10 cellular contexts compared by ENCODE assay signal in the genomic region with DNA sequence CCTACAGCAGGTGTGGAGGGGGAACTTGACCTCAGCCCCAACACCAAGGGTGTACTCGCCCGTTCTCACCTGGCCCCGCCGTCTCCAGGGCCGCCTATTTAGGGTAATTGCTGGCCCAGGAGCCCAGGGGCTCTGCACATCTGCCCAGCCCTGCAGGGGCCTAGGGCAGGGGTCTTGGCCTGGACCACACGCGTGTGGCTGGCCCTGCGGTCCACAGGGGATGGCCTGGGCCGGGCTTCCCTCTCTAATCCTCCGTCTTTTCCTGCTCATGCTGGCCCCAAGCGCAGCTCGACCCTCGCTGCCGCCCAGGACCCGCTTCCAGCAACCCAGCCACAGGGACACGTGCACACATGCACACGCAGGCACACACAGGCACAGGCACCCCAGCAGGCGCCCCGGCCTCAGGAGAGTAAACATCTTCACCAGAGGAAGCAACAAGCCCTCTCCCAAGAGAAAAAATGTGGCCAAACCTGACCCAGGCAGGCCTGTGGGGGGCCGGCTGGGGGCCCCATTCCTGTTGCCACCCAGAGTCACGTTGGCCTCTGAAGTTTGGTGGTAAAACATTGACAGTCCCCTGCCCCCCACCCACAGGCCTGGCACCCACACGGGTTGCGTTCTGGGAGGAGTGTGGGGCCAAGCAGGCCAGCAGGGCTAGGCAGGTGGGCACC. TPM values are rescaled to one million over a fixed set of nuclear protein-coding genes. Genes with fewer than 3 reads are reported as not detected.
A peak's percentile ranks its signal among the peaks of the same experiment; 100 is the strongest.
DNase-seq lines count a peak whose midpoint lies in the region; ATAC-seq, FAIRE-seq and TF ChIP-seq lines count a peak whose summit lies in the region.
"Had no signal": no experiment of that assay in that cellular context is flagged by ENCODE, and none has a peak within 500 bp of the region (broad histone marks: within the 10 kb centered on the region; RNA-seq: fewer than 3 reads in every experiment).

No MANE protein-coding gene starts in this region.

- peak overlapping the region; percentile 72 for H3K9ac ChIP-seq in HepG2 (ENCODE audit: insufficient read depth, low read depth, low read length)
- H3K9ac ChIP-seq in PC-3 (ENCODE audit: low read length), result no peak overlapping the region

- TF ChIP-seq POLR2A in HepG2 (IDR thresholded peaks at IDR 0.05; ENCODE audit: insufficient read depth in 1 of 2, low read depth in 2 of 2, low read length in 2 of 2), result no peak
- TF ChIP-seq POLR2A in suprapubic skin (IDR thresholded peaks at IDR 0.05), result no peak

- no peaks in the 10 kb centered on the region for H3K27me3 Mint-ChIP-seq in activated T-cell treated with anti-CD3 and anti-CD28 coated beads, Interleukin-2, amount 50 U/mL, for 72 hours (ENCODE audit: low read depth)
- peaks cover 5% of the 10 kb centered on the region for H3K27me3 Mint-ChIP-seq in activated B cell treated with CpG ODN at 0.5 μM for 24 hours

- no peak overlapping the region for H3K27ac Mint-ChIP-seq in activated T-cell treated with anti-CD3 and anti-CD28 coated beads, Interleukin-2, amount 50 U/mL, for 72 hours
- no peak overlapping the region for H3K27ac Mint-ChIP-seq in activated B cell treated with CpG ODN at 0.5 μM for 24 hours
- H3K27ac Mint-ChIP-seq: activated naive CD8-positive, alpha-beta T cell treated with anti-CD3 and anti-CD28 coated beads, Interleukin-2, amount 10 ng/mL, durations not matched to agents 7 days and 5 days had no signal

- no peaks in the 10 kb centered on the region for H3F3A ChIP-seq in PC-3 (ENCODE audit: low read length, unreplicated experiment)

- BruUV-seq in HepG2 (replicated peaks; lab: Mats Ljungman, UMichigan) (no TSS peak), PC-3 (replicated peaks; lab: Mats Ljungman, UMichigan) (no TSS peak)

- H3K36me3 Mint-ChIP-seq in activated T-cell treated with anti-CD3 and anti-CD28 coated beads, Interleukin-2, amount 50 U/mL, for 72 hours (ENCODE audit: insufficient read depth in 2 of 2), result no peaks in the 10 kb centered on the region
- no peaks in the 10 kb centered on the region for H3K36me3 Mint-ChIP-seq in activated B cell treated with CpG ODN at 0.5 μM for 24 hours (ENCODE audit: low read depth)
- H3K36me3 Mint-ChIP-seq: activated naive CD8-positive, alpha-beta T cell treated with anti-CD3 and anti-CD28 coated beads, Interleukin-2, amount 10 ng/mL, durations not matched to agents 7 days and 5 days had no signal

- CTCF ChIA-PET in activated B cell treated with CpG ODN at 0.5 μM for 24 hours (lab: Charles Lee), result interaction anchor here (0.8 to 1.2 kb wide), 4 partner anchors 20 to 121 kb away, joined by 3 to 5 read pairs (median 4); no protein-coding TSS in a partner anchor
- CTCF ChIA-PET in HepG2 (lab: Yijun Ruan, JAX; ENCODE audit: low intra/inter-chr PET ratio, low total read pairs), result interaction anchor here (1.3 to 1.8 kb wide), 2 partner anchors 22 to 41 kb away, joined by 5 read pairs; no protein-coding TSS in a partner anchor
- CTCF ChIA-PET in PC-3 (lab: Charles Lee), result interaction anchor here (0.6 to 1.0 kb wide), 3 partner anchors 23 to 180 kb away, joined by 5 to 9 read pairs (median 6); no protein-coding TSS in a partner anchor

- peaks cover 9% of the 10 kb centered on the region for H3K4me1 Mint-ChIP-seq in activated T-cell treated with anti-CD3 and anti-CD28 coated beads, Interleukin-2, amount 50 U/mL, for 72 hours (ENCODE audit: low read depth)
- peaks cover 17% of the 10 kb centered on the region for H3K4me1 Mint-ChIP-seq in activated B cell treated with CpG ODN at 0.5 μM for 24 hours
- H3K4me1 Mint-ChIP-seq: activated naive CD8-positive, alpha-beta T cell treated with anti-CD3 and anti-CD28 coated beads, Interleukin-2, amount 10 ng/mL, durations not matched to agents 7 days and 5 days had no signal

- no peaks in the 10 kb centered on the region for H4K20me1 ChIP-seq in HepG2 (ENCODE audit: insufficient read depth, low read length)
- H4K20me1 ChIP-seq in PC-3 (ENCODE audit: low read length), result no peaks in the 10 kb centered on the region

- H3K9me3 ChIP-seq in HepG2 (ENCODE audit: low read length) (no peaks in the 10 kb centered on the region), suprapubic skin (no peaks in the 10 kb centered on the region), PC-3 (ENCODE audit: low read length) (no peaks in the 10 kb centered on the region)
- H3K9me3 ChIP-seq: heart left ventricle had no signal

- H3K36me3 ChIP-seq in HepG2 (replicated peaks in 1 of 2; ENCODE audit: control insufficient read depth in 1 of 2, insufficient read depth in 2 of 2, low read length in 2 of 2), result no peaks in the 10 kb centered on the region
- no peaks in the 10 kb centered on the region for H3K36me3 ChIP-seq in suprapubic skin
- H3K36me3 ChIP-seq in PC-3 (ENCODE audit: low read depth, low read length), result no peaks in the 10 kb centered on the region
- H3K36me3 ChIP-seq: heart left ventricle had no signal

- H3K4me3 ChIP-seq in HepG2 (replicated peaks in 1 of 3; ENCODE audit: insufficient read depth in 1 of 3, low read depth in 2 of 3, low read length in 3 of 3), result peak overlapping the region; percentile 51 to 67 (median 59)
- H3K4me3 ChIP-seq in suprapubic skin, result peak overlapping the region; percentile 56
- H3K4me3 ChIP-seq in PC-3 (ENCODE audit: low read length), result no peak overlapping the region

- H3K4me2 ChIP-seq in HepG2 (ENCODE audit: low read depth, low read length) (peak overlapping the region; percentile 94), PC-3 (ENCODE audit: low read length) (no peak overlapping the region)

- DNase-seq in activated T-cell treated with anti-CD3 and anti-CD28 coated beads, Interleukin-2, amount 50 U/mL, for 72 hours, result no peak
- DNase-seq in activated T-cell treated with anti-CD3 and anti-CD28 coated beads, Interleukin-2, amount 50 U/mL, for 1 hour, result no peak
- DNase-seq in activated B cell treated with CpG ODN at 0.5 μM for 24 hours (no peak), HepG2 (ENCODE audit: low spot score) (peak; percentile 35), suprapubic skin (ENCODE audit: low spot score in 2 of 2) (no peak), PC-3 (no peak), GM03348 (ENCODE audit: low spot score) (no peak)
- DNase-seq: activated naive CD8-positive, alpha-beta T cell treated with anti-CD3 and anti-CD28 coated beads, Interleukin-2, amount 10 ng/mL, durations not matched to agents 7 days and 5 days; heart left ventricle had no signal

- POLR2A ChIA-PET in activated B cell treated with CpG ODN at 0.5 μM for 24 hours (lab: Charles Lee), result interaction anchor here (0.6 kb wide), 1 partner anchor 40 kb away, joined by 3 read pairs; no protein-coding TSS in a partner anchor
- POLR2A ChIA-PET in HepG2 (lab: Yijun Ruan, JAX), result interaction anchor here (0.6 to 34.3 kb wide), 9 partner anchors 11 to 102 kb away, joined by 3 to 1258 read pairs (median 11); a partner anchor contains a TSS
- POLR2A ChIA-PET in PC-3 (lab: Charles Lee; ENCODE audit: unreplicated experiment), result no interaction called here

- H3K27ac ChIP-seq in HepG2 (ENCODE audit: extremely low read length, insufficient read depth, low read length), result peak overlapping the region; percentile 83
- peak overlapping the region; percentile 17 for H3K27ac ChIP-seq in suprapubic skin
- H3K27ac ChIP-seq in PC-3 (ENCODE audit: low read length), result no peak overlapping the region
- H3K27ac ChIP-seq: heart left ventricle had no signal

- H3K9me2 ChIP-seq in PC-3 (replicated peaks; ENCODE audit: low read length), result no peaks in the 10 kb centered on the region

- intact Hi-C loops in activated B cell treated with CpG ODN at 0.5 μM for 24 hours (cut with micrococcal nuclease) (loop anchor here (5.0 kb wide), 1 partner anchor 44 kb away; no protein-coding TSS in a partner anchor), HepG2 (cut with micrococcal nuclease; ENCODE audit: unreplicated experiment) (no loop called here), PC-3 (cut with micrococcal nuclease) (no loop called here)

- in situ Hi-C loops in HepG2 (cut with HindIII; ENCODE audit: extremely low pct_ligation_motif_present, low pct_unique_long_range_greater_than_20kb), result no loop called here

- TF ChIP-seq EP300 in HepG2 (IDR thresholded peaks at IDR 0.05; ENCODE audit: low read depth in 2 of 2, low read length in 2 of 2) (0 out of 4 replicates have a peak, but pooled peaks of 1 of the 2 experiments have one; percentile 47), HepG2 (CRISPR knock-in tag; IDR thresholded peaks at IDR 0.05; ENCODE audit: borderline replicate concordance) (no peak; the same call in 1 of the 2 replicates), suprapubic skin (IDR thresholded peaks at IDR 0.05) (no peak)

- H2AFZ ChIP-seq in HepG2 (ENCODE audit: low read length) (no peak overlapping the region), PC-3 (ENCODE audit: low read length) (no peak overlapping the region)

- H3K27me3 ChIP-seq in HepG2 (ENCODE audit: control insufficient read depth in 1 of 2, insufficient read depth in 2 of 2, low read length in 2 of 2), result no peaks in the 10 kb centered on the region
- H3K27me3 ChIP-seq in suprapubic skin, result peaks cover 38% of the 10 kb centered on the region
- no peaks in the 10 kb centered on the region for H3K27me3 ChIP-seq in PC-3 (ENCODE audit: low read length)

- TF ChIP-seq CTCF in activated B cell treated with CpG ODN at 0.5 μM for 24 hours (IDR thresholded peaks at IDR 0.05) (no peak), HepG2 (CRISPR knock-in tag; IDR thresholded peaks at IDR 0.05) (no peak), suprapubic skin (IDR thresholded peaks at IDR 0.05) (no peak), PC-3 (conservative IDR thresholded peaks at IDR 0.05; ENCODE audit: low read depth, low read length) (no peak)

- FAIRE-seq in HepG2 (lab: Jason Lieb, UNC), result no peak

- 10% methylated on average over 5 of the region's 23 CpGs for whole genome bisulfite sequencing in HepG2 (ENCODE audit: low lambda C conversion rate)
- WGBS in suprapubic skin, result 45% methylated on average over 20 of the region's 23 CpGs

- H3K79me2 ChIP-seq in HepG2 (ENCODE audit: insufficient read depth, low read length), result no peaks in the 10 kb centered on the region
- H3K79me2 ChIP-seq in PC-3 (ENCODE audit: low read length), result no peaks in the 10 kb centered on the region

- H3K4me1 ChIP-seq in HepG2 (ENCODE audit: insufficient read depth, low read length), result peaks cover 86% of the 10 kb centered on the region
- H3K4me1 ChIP-seq in suprapubic skin, result peaks cover 71% of the 10 kb centered on the region
- H3K4me1 ChIP-seq in PC-3 (ENCODE audit: insufficient read depth, low read length), result no peaks in the 10 kb centered on the region

- peak overlapping the region; percentile 52 to 75 for H3K4me3 Mint-ChIP-seq in activated T-cell treated with anti-CD3 and anti-CD28 coated beads, Interleukin-2, amount 50 U/mL, for 72 hours
- H3K4me3 Mint-ChIP-seq in activated B cell treated with CpG ODN at 0.5 μM for 24 hours, result peak overlapping the region; percentile 68

- no peak for TF ChIP-seq RAD21 in HepG2 (CRISPR knock-in tag; IDR thresholded peaks at IDR 0.05)

- ATAC-seq in activated T-cell treated with anti-CD3 and anti-CD28 coated beads, Interleukin-2, amount 50 U/mL, for 72 hours (replicated peaks in 1 of 2), result no peak
- ATAC-seq in activated B cell treated with CpG ODN at 0.5 μM for 24 hours (ENCODE audit: low read depth), result no peak
- ATAC-seq in HepG2, result no peak; the same call in 2 of the 3 replicates
- no peak for ATAC-seq in PC-3
- no peak for ATAC-seq in GM19463 (IDR thresholded peaks at IDR 0.05; ENCODE audit: unreplicated experiment)
- ATAC-seq: heart left ventricle had no signal

- no peaks in the 10 kb centered on the region for H3K9me3 Mint-ChIP-seq in activated T-cell treated with anti-CD3 and anti-CD28 coated beads, Interleukin-2, amount 50 U/mL, for 72 hours
- no peaks in the 10 kb centered on the region for H3K9me3 Mint-ChIP-seq in activated B cell treated with CpG ODN at 0.5 μM for 24 hours
- H3K9me3 Mint-ChIP-seq: activated naive CD8-positive, alpha-beta T cell treated with anti-CD3 and anti-CD28 coated beads, Interleukin-2, amount 10 ng/mL, durations not matched to agents 7 days and 5 days had no signal

RNA-seq across cellular contexts. Expression of a gene that starts 24.6 kb away (rescaled TPM):
- under 1 TPM in 1 of 2 donors, not detected in 1; 0.36 TPM for total RNA-seq in activated T-cell treated with anti-CD3 and anti-CD28 coated beads, Interleukin-2, amount 50 U/mL, for 72 hours
- total RNA-seq in activated B cell treated with CpG ODN at 0.5 μM for 24 hours (0.10 and 0.40 TPM in 2 replicates), HepG2 (2016; rRNA removed; fragmentation: Illumina TruSeq; extraction: Trizol) (40.2 and 103 TPM in 2 replicates), suprapubic skin (100 to 1,000 TPM; 511 to 829 (median 662) TPM), PC-3 (2014; rRNA removed) (0.11 and 0.86 TPM in 2 replicates)
- total RNA-seq in HepG2 (2016; cell fraction: cytosol; rRNA removed; fragmentation: Illumina TruSeq; extraction: Trizol; ENCODE audit: low read depth), result 18.3 and 22.4 TPM in 2 replicates
- total RNA-seq in HepG2 (2016; cell fraction: insoluble cytoplasmic fraction; rRNA removed; fragmentation: Illumina TruSeq; extraction: Trizol), result 38.7 and 106 TPM in 2 replicates
- 39.4 and 45.4 TPM in 2 replicates for total RNA-seq in HepG2 (2016; cell fraction: membrane; rRNA removed; fragmentation: Illumina TruSeq; extraction: Trizol)
- total RNA-seq in HepG2 (2016; cell fraction: nucleus; rRNA removed; fragmentation: Illumina TruSeq; extraction: Trizol), result 114 and 144 TPM in 2 replicates
- polyA plus RNA-seq in HepG2 (2011; rRNA removed), result 109 and 159 TPM in 2 replicates
- polyA plus RNA-seq in HepG2 (2011; cell fraction: cytosol; rRNA removed), result 87.8 and 132 TPM in 2 replicates
- polyA plus RNA-seq in HepG2 (2011; cell fraction: nucleus; rRNA removed), result 914 and 1,354 TPM in 2 replicates
- polyA plus RNA-seq in HepG2 (2012), result 127 and 140 TPM in 2 replicates
- 6.7 and 7.6 TPM in 2 replicates for polyA plus RNA-seq in HepG2 (2016; cell fraction: cytosol; fragmentation: Illumina TruSeq; extraction: Trizol; ENCODE audit: low read depth)
- polyA plus RNA-seq in HepG2 (2016; cell fraction: insoluble cytoplasmic fraction; fragmentation: Illumina TruSeq; extraction: Trizol; ENCODE audit: low read depth), result 36.5 and 42.1 TPM in 2 replicates
- 24.3 and 24.6 TPM in 2 replicates for polyA plus RNA-seq in HepG2 (2016; cell fraction: membrane; fragmentation: Illumina TruSeq; extraction: Trizol; ENCODE audit: low read depth)
- polyA plus RNA-seq in HepG2 (2016; cell fraction: nucleus; fragmentation: Illumina TruSeq; extraction: Trizol; ENCODE audit: insufficient read depth, low read depth), result 393 and 407 TPM in 2 replicates
- polyA minus RNA-seq in HepG2 (2011; rRNA and poly(A)+ RNA removed; ENCODE audit: low replicate concordance), result 7.3 and 222 TPM in 2 replicates
- 97.8 and 100 TPM in 2 replicates for polyA minus RNA-seq in HepG2 (2011; cell fraction: cytosol; rRNA and poly(A)+ RNA removed)
- polyA minus RNA-seq in HepG2 (2011; cell fraction: nucleus; rRNA and poly(A)+ RNA removed), result 130 and 153 TPM in 2 replicates

RNA-seq across cellular contexts. Expression of a gene that starts 47.2 kb away (rescaled TPM):
- total RNA-seq in activated T-cell treated with anti-CD3 and anti-CD28 coated beads, Interleukin-2, amount 50 U/mL, for 72 hours, result 100 to 1,000 TPM; 172 to 206 TPM
- 16.1 and 20.5 TPM in 2 replicates for total RNA-seq in activated B cell treated with CpG ODN at 0.5 μM for 24 hours
- 21.2 and 35.4 TPM in 2 replicates for total RNA-seq in HepG2 (2016; rRNA removed; fragmentation: Illumina TruSeq; extraction: Trizol)
- 9.8 and 10.0 TPM in 2 replicates for total RNA-seq in HepG2 (2016; cell fraction: cytosol; rRNA removed; fragmentation: Illumina TruSeq; extraction: Trizol; ENCODE audit: low read depth)
- total RNA-seq in HepG2 (2016; cell fraction: insoluble cytoplasmic fraction; rRNA removed; fragmentation: Illumina TruSeq; extraction: Trizol), result 23.8 and 32.4 TPM in 2 replicates
- 15.9 and 17.1 TPM in 2 replicates for total RNA-seq in HepG2 (2016; cell fraction: membrane; rRNA removed; fragmentation: Illumina TruSeq; extraction: Trizol)
- total RNA-seq in HepG2 (2016; cell fraction: nucleus; rRNA removed; fragmentation: Illumina TruSeq; extraction: Trizol), result 24.3 and 29.3 TPM in 2 replicates
- 15.7 and 20.3 TPM in 2 replicates for polyA plus RNA-seq in HepG2 (2011; rRNA removed)
- 8.7 and 16.8 TPM in 2 replicates for polyA plus RNA-seq in HepG2 (2011; cell fraction: cytosol; rRNA removed)
- polyA plus RNA-seq in HepG2 (2011; cell fraction: nucleus; rRNA removed), result 68.2 and 101 TPM in 2 replicates
- polyA plus RNA-seq in HepG2 (2012), result 16.3 and 27.3 TPM in 2 replicates
- polyA plus RNA-seq in HepG2 (2016; cell fraction: cytosol; fragmentation: Illumina TruSeq; extraction: Trizol; ENCODE audit: low read depth), result 5.5 and 6.4 TPM in 2 replicates
- polyA plus RNA-seq in HepG2 (2016; cell fraction: insoluble cytoplasmic fraction; fragmentation: Illumina TruSeq; extraction: Trizol; ENCODE audit: low read depth), result 59.5 and 79.8 TPM in 2 replicates
- 10.8 and 13.8 TPM in 2 replicates for polyA plus RNA-seq in HepG2 (2016; cell fraction: membrane; fragmentation: Illumina TruSeq; extraction: Trizol; ENCODE audit: low read depth)
- polyA plus RNA-seq in HepG2 (2016; cell fraction: nucleus; fragmentation: Illumina TruSeq; extraction: Trizol; ENCODE audit: insufficient read depth, low read depth), result 133 and 138 TPM in 2 replicates
- 12.7 and 22.2 TPM in 2 replicates for polyA minus RNA-seq in HepG2 (2011; rRNA and poly(A)+ RNA removed; ENCODE audit: low replicate concordance)
- polyA minus RNA-seq in HepG2 (2011; cell fraction: cytosol; rRNA and poly(A)+ RNA removed), result 7.4 and 8.9 TPM in 2 replicates
- polyA minus RNA-seq in HepG2 (2011; cell fraction: nucleus; rRNA and poly(A)+ RNA removed), result 10.9 and 13.8 TPM in 2 replicates
- total RNA-seq in suprapubic skin, result 10 to 100 TPM in 2 of 4 donors, 1 to 10 TPM in 2; 7.2 to 11.7 (median 8.8) TPM
- total RNA-seq in PC-3 (2014; rRNA removed), result 32.0 and 74.5 TPM in 2 replicates

RNA-seq across cellular contexts. Expression of a gene that starts 47.4 kb away (rescaled TPM):
- 10 to 100 TPM; 20.4 to 22.1 TPM for total RNA-seq in activated T-cell treated with anti-CD3 and anti-CD28 coated beads, Interleukin-2, amount 50 U/mL, for 72 hours
- 23.6 and 23.7 TPM in 2 replicates for total RNA-seq in activated B cell treated with CpG ODN at 0.5 μM for 24 hours
- total RNA-seq in HepG2 (2016; rRNA removed; fragmentation: Illumina TruSeq; extraction: Trizol), result 15.5 and 25.8 TPM in 2 replicates
- 9.2 and 12.7 TPM in 2 replicates for total RNA-seq in HepG2 (2016; cell fraction: cytosol; rRNA removed; fragmentation: Illumina TruSeq; extraction: Trizol; ENCODE audit: low read depth)
- 14.4 and 26.2 TPM in 2 replicates for total RNA-seq in HepG2 (2016; cell fraction: insoluble cytoplasmic fraction; rRNA removed; fragmentation: Illumina TruSeq; extraction: Trizol)
- total RNA-seq in HepG2 (2016; cell fraction: membrane; rRNA removed; fragmentation: Illumina TruSeq; extraction: Trizol), result 28.5 and 34.5 TPM in 2 replicates
- total RNA-seq in HepG2 (2016; cell fraction: nucleus; rRNA removed; fragmentation: Illumina TruSeq; extraction: Trizol), result 20.4 and 23.0 TPM in 2 replicates
- polyA plus RNA-seq in HepG2 (2011; rRNA removed), result 19.0 and 36.1 TPM in 2 replicates
- 18.9 and 32.3 TPM in 2 replicates for polyA plus RNA-seq in HepG2 (2011; cell fraction: cytosol; rRNA removed)
- 79.1 and 84.6 TPM in 2 replicates for polyA plus RNA-seq in HepG2 (2011; cell fraction: nucleus; rRNA removed)
- 16.1 and 20.7 TPM in 2 replicates for polyA plus RNA-seq in HepG2 (2012)
- 9.4 and 10.4 TPM in 2 replicates for polyA plus RNA-seq in HepG2 (2016; cell fraction: cytosol; fragmentation: Illumina TruSeq; extraction: Trizol; ENCODE audit: low read depth)
- 14.1 and 16.2 TPM in 2 replicates for polyA plus RNA-seq in HepG2 (2016; cell fraction: insoluble cytoplasmic fraction; fragmentation: Illumina TruSeq; extraction: Trizol; ENCODE audit: low read depth)
- 21.6 and 23.3 TPM in 2 replicates for polyA plus RNA-seq in HepG2 (2016; cell fraction: membrane; fragmentation: Illumina TruSeq; extraction: Trizol; ENCODE audit: low read depth)
- 36.1 and 41.5 TPM in 2 replicates for polyA plus RNA-seq in HepG2 (2016; cell fraction: nucleus; fragmentation: Illumina TruSeq; extraction: Trizol; ENCODE audit: insufficient read depth, low read depth)
- 7.1 and 61.3 TPM in 2 replicates for polyA minus RNA-seq in HepG2 (2011; rRNA and poly(A)+ RNA removed; ENCODE audit: low replicate concordance)
- polyA minus RNA-seq in HepG2 (2011; cell fraction: cytosol; rRNA and poly(A)+ RNA removed), result 18.8 and 21.5 TPM in 2 replicates
- 6.4 and 8.5 TPM in 2 replicates for polyA minus RNA-seq in HepG2 (2011; cell fraction: nucleus; rRNA and poly(A)+ RNA removed)
- total RNA-seq in suprapubic skin, result 10 to 100 TPM; 50.4 to 77.2 (median 57.6) TPM
- 28.6 and 47.7 TPM in 2 replicates for total RNA-seq in PC-3 (2014; rRNA removed)

RNA-seq across cellular contexts. Expression of a gene that starts 56.4 kb away (rescaled TPM):
- total RNA-seq in activated T-cell treated with anti-CD3 and anti-CD28 coated beads, Interleukin-2, amount 50 U/mL, for 72 hours, result 10 to 100 TPM; 56.4 to 63.1 TPM
- 34.0 and 37.8 TPM in 2 replicates for total RNA-seq in activated B cell treated with CpG ODN at 0.5 μM for 24 hours
- total RNA-seq in HepG2 (2016; rRNA removed; fragmentation: Illumina TruSeq; extraction: Trizol), result 104 and 131 TPM in 2 replicates
- total RNA-seq in HepG2 (2016; cell fraction: cytosol; rRNA removed; fragmentation: Illumina TruSeq; extraction: Trizol; ENCODE audit: low read depth), result 19.5 and 20.5 TPM in 2 replicates
- total RNA-seq in HepG2 (2016; cell fraction: insoluble cytoplasmic fraction; rRNA removed; fragmentation: Illumina TruSeq; extraction: Trizol), result 103 and 128 TPM in 2 replicates
- total RNA-seq in HepG2 (2016; cell fraction: membrane; rRNA removed; fragmentation: Illumina TruSeq; extraction: Trizol), result 43.3 and 44.2 TPM in 2 replicates
- 39.3 and 41.5 TPM in 2 replicates for total RNA-seq in HepG2 (2016; cell fraction: nucleus; rRNA removed; fragmentation: Illumina TruSeq; extraction: Trizol)
- 29.8 and 43.9 TPM in 2 replicates for polyA plus RNA-seq in HepG2 (2011; rRNA removed)
- polyA plus RNA-seq in HepG2 (2011; cell fraction: cytosol; rRNA removed), result 22.0 and 30.6 TPM in 2 replicates
- 12.8 and 13.8 TPM in 2 replicates for polyA plus RNA-seq in HepG2 (2011; cell fraction: nucleus; rRNA removed)
- 30.0 and 43.7 TPM in 2 replicates for polyA plus RNA-seq in HepG2 (2012)
- 10.3 and 11.7 TPM in 2 replicates for polyA plus RNA-seq in HepG2 (2016; cell fraction: cytosol; fragmentation: Illumina TruSeq; extraction: Trizol; ENCODE audit: low read depth)
- 140 and 142 TPM in 2 replicates for polyA plus RNA-seq in HepG2 (2016; cell fraction: insoluble cytoplasmic fraction; fragmentation: Illumina TruSeq; extraction: Trizol; ENCODE audit: low read depth)
- polyA plus RNA-seq in HepG2 (2016; cell fraction: membrane; fragmentation: Illumina TruSeq; extraction: Trizol; ENCODE audit: low read depth), result 24.5 and 24.6 TPM in 2 replicates
- 69.4 and 73.3 TPM in 2 replicates for polyA plus RNA-seq in HepG2 (2016; cell fraction: nucleus; fragmentation: Illumina TruSeq; extraction: Trizol; ENCODE audit: insufficient read depth, low read depth)
- polyA minus RNA-seq in HepG2 (2011; rRNA and poly(A)+ RNA removed; ENCODE audit: low replicate concordance), result 12.5 and 24.7 TPM in 2 replicates
- 19.7 and 22.7 TPM in 2 replicates for polyA minus RNA-seq in HepG2 (2011; cell fraction: cytosol; rRNA and poly(A)+ RNA removed)
- polyA minus RNA-seq in HepG2 (2011; cell fraction: nucleus; rRNA and poly(A)+ RNA removed), result 10.8 and 13.7 TPM in 2 replicates
- 10 to 100 TPM; 36.9 to 59.1 (median 40.8) TPM for total RNA-seq in suprapubic skin
- 98.3 and 109 TPM in 2 replicates for total RNA-seq in PC-3 (2014; rRNA removed)

Comparison
In these comparisons a context has a peak if more than half of its experiments do, and no peak if none do; other contexts are left out.
1. RNA of a gene that starts 24.6 kb away (total RNA-seq): 511 to 829 TPM in suprapubic skin and 18.3 to 144 TPM in HepG2; 0.10 to 0.40 TPM in activated B cell treated with CpG ODN at 0.5 μM for 24 hours, 0.36 TPM in activated T-cell treated with anti-CD3 and anti-CD28 coated beads, Interleukin-2, amount 50 U/mL, for 72 hours and 0.11 to 0.86 TPM in PC-3; every median in the first group is over 10 times any median in the second.